In the genomic region with DNA sequence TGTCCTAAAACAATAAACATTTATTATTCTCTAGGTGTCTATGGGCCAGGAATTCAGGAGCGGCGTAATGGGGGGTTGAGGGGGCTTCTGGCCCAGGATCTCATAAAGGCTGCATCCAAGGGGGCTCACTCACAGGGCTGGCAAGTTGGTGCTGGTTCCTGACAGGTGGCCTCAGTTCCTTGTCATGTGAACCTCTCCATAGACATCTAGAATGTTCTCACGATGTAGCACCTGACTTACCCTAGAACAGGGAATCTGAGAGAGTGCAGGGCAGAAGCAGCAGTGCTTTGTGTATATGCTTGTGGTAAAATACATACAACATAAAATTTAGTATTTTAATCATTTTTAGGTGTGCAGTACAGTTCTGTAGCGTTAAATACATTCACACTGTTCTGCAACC, we compare ENCODE assay signal across 17 cellular contexts.
"Had no signal": no experiment of that assay in that cellular context is flagged by ENCODE, and none has a peak within 500 bp of the region (broad histone marks: within the 10 kb centered on the region; RNA-seq: fewer than 3 reads in every experiment).

No MANE protein-coding gene starts in this region.

- H3K9me3 ChIP-seq: pancreas, prostate gland, testis, transverse colon had no signal

- ATAC-seq: activated T-cell treated with anti-CD3 and anti-CD28 coated beads, Interleukin-2, amount 50 U/mL, for 72 hours; naive thymus-derived CD8-positive, alpha-beta T cell; stimulated activated naive CD8-positive, alpha-beta T cell treated with anti-CD3 and anti-CD28 coated beads, Interleukin-15, Interleukin-2, amounts not matched to agents 100 U/mL and 50 U/mL, for 24 hours; T-cell had no signal

- H3K27me3 ChIP-seq: hepatocyte, pancreas, spleen, testis, transverse colon had no signal

- H3K27ac ChIP-seq: coronary artery, hepatocyte, pancreas, prostate gland, spleen, testis, transverse colon had no signal

- H3K36me3 ChIP-seq: pancreas, prostate gland, transverse colon had no signal

- H3K4me1 ChIP-seq: pancreas, prostate gland, testis had no signal

- DNase-seq: activated CD4-positive, alpha-beta T cell treated with anti-CD3 and anti-CD28 coated beads for 4 hours; activated CD4-positive, alpha-beta T cell treated with anti-CD3 and anti-CD28 coated beads, Interleukin-2, amount 50 U/mL, for 4 hours; activated naive CD4-positive, alpha-beta T cell; activated T-cell treated with anti-CD3 and anti-CD28 coated beads for 4 hours; activated T-cell treated with anti-CD3 and anti-CD28 coated beads, Interleukin-2, amount 50 U/mL, for 72 hours; islet precursor cell; mesenchymal stem cell; naive thymus-derived CD8-positive, alpha-beta T cell; pancreas; spleen; stimulated activated naive CD8-positive, alpha-beta T cell treated with anti-CD3 and anti-CD28 coated beads, Interleukin-15, Interleukin-2, amounts not matched to agents 100 U/mL and 50 U/mL, for 24 hours; T-cell had no signal

- H3K4me3 ChIP-seq: coronary artery, hepatocyte, pancreas, prostate gland, spleen, testis, transverse colon had no signal
